2 cellular contexts compared by ENCODE assay signal in the genomic region with DNA sequence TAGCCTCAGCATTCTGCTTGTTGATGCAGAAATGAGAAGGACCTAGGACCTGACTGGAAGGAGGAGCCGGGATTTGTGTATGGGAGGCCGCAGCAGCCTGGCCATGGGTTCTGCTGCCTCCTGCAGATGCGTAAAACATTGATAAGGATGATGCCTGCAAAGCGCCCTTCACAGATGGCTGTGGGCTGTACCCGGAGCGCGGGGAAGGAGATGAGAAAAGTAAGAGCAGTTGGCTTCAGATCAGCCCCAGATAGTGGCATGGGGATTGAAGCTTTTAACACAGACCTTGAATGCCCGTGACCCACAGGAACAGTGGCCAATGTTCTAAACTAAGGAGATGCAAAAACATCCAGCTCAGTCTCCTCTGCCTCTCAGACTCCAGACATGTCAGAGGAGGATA.
TF ChIP-seq lines count a peak whose summit lies in the region.

No MANE protein-coding gene starts in this region.

TF ChIP-seq in IMR-90, 13 proteins besides CTCF, POLR2A, EP300 and RAD21:
- TF ChIP-seq, protein P1, sequence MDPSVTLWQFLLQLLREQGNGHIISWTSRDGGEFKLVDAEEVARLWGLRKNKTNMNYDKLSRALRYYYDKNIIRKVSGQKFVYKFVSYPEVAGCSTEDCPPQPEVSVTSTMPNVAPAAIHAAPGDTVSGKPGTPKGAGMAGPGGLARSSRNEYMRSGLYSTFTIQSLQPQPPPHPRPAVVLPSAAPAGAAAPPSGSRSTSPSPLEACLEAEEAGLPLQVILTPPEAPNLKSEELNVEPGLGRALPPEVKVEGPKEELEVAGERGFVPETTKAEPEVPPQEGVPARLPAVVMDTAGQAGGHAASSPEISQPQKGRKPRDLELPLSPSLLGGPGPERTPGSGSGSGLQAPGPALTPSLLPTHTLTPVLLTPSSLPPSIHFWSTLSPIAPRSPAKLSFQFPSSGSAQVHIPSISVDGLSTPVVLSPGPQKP (IDR thresholded peaks at IDR 0.05; ENCODE audit: borderline replicate concordance, low read depth, low read length) = no peak
- TF ChIP-seq NFE2L2 (IDR thresholded peaks at IDR 0.05; ENCODE audit: low read depth, low read length) (no peak), CHD1 (IDR thresholded peaks at IDR 0.05; ENCODE audit: low read depth, low read length) (no peak), MAZ (IDR thresholded peaks at IDR 0.05; ENCODE audit: borderline replicate concordance, low read depth, low read length) (no peak), RFX5 (IDR thresholded peaks at IDR 0.05; ENCODE audit: low read depth, low read length) (no peak), BHLHE40 (IDR thresholded peaks at IDR 0.05; ENCODE audit: low read depth, low read length) (no peak)
- TF ChIP-seq, protein P2, sequence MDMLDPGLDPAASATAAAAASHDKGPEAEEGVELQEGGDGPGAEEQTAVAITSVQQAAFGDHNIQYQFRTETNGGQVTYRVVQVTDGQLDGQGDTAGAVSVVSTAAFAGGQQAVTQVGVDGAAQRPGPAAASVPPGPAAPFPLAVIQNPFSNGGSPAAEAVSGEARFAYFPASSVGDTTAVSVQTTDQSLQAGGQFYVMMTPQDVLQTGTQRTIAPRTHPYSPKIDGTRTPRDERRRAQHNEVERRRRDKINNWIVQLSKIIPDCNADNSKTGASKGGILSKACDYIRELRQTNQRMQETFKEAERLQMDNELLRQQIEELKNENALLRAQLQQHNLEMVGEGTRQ (IDR thresholded peaks at IDR 0.05; ENCODE audit: low read depth, low read length) = no peak

TF ChIP-seq in SK-N-SH, 30 proteins besides CTCF, POLR2A, EP300 and RAD21:
- TF ChIP-seq, protein P3, sequence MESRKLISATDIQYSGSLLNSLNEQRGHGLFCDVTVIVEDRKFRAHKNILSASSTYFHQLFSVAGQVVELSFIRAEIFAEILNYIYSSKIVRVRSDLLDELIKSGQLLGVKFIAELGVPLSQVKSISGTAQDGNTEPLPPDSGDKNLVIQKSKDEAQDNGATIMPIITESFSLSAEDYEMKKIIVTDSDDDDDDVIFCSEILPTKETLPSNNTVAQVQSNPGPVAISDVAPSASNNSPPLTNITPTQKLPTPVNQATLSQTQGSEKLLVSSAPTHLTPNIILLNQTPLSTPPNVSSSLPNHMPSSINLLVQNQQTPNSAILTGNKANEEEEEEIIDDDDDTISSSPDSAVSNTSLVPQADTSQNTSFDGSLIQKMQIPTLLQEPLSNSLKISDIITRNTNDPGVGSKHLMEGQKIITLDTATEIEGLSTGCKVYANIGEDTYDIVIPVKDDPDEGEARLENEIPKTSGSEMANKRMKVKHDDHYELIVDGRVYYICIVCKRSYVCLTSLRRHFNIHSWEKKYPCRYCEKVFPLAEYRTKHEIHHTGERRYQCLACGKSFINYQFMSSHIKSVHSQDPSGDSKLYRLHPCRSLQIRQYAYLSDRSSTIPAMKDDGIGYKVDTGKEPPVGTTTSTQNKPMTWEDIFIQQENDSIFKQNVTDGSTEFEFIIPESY (IDR thresholded peaks at IDR 0.05; ENCODE audit: borderline replicate concordance, low read depth) = no peak
- peak; percentile 33; the same call in 1 of the 2 replicates for TF ChIP-seq SMC3 (IDR thresholded peaks at IDR 0.05; ENCODE audit: low read depth, low read length)
- TF ChIP-seq TAF1 (IDR thresholded peaks at IDR 0.05; ENCODE audit: borderline replicate concordance, low read depth, low read length) = no peak
- TF ChIP-seq JUND (IDR thresholded peaks at IDR 0.05) = no peak
- no peak for TF ChIP-seq TEAD4 (IDR thresholded peaks at IDR 0.05; ENCODE audit: borderline replicate concordance, insufficient read depth)
- no peak for TF ChIP-seq FOXM1 (IDR thresholded peaks at IDR 0.05; ENCODE audit: low read depth)
- TF ChIP-seq FOSL2 (IDR thresholded peaks at IDR 0.05; ENCODE audit: borderline replicate concordance, low read depth) = no peak
- no peak for TF ChIP-seq TCF12 (IDR thresholded peaks at IDR 0.05)
- TF ChIP-seq EZH2phosphoT487 (IDR thresholded peaks at IDR 0.05; ENCODE audit: borderline replicate concordance, low read depth) = no peak
- TF ChIP-seq, protein P4, sequence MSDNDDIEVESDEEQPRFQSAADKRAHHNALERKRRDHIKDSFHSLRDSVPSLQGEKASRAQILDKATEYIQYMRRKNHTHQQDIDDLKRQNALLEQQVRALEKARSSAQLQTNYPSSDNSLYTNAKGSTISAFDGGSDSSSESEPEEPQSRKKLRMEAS (IDR thresholded peaks at IDR 0.05; ENCODE audit: low read depth) = no peak
- no peak for TF ChIP-seq SIN3A (IDR thresholded peaks at IDR 0.05; ENCODE audit: borderline replicate concordance, low read depth, low read length)
- no peak for TF ChIP-seq GABPA (IDR thresholded peaks at IDR 0.05; ENCODE audit: low read depth)
- TF ChIP-seq, protein P5, sequence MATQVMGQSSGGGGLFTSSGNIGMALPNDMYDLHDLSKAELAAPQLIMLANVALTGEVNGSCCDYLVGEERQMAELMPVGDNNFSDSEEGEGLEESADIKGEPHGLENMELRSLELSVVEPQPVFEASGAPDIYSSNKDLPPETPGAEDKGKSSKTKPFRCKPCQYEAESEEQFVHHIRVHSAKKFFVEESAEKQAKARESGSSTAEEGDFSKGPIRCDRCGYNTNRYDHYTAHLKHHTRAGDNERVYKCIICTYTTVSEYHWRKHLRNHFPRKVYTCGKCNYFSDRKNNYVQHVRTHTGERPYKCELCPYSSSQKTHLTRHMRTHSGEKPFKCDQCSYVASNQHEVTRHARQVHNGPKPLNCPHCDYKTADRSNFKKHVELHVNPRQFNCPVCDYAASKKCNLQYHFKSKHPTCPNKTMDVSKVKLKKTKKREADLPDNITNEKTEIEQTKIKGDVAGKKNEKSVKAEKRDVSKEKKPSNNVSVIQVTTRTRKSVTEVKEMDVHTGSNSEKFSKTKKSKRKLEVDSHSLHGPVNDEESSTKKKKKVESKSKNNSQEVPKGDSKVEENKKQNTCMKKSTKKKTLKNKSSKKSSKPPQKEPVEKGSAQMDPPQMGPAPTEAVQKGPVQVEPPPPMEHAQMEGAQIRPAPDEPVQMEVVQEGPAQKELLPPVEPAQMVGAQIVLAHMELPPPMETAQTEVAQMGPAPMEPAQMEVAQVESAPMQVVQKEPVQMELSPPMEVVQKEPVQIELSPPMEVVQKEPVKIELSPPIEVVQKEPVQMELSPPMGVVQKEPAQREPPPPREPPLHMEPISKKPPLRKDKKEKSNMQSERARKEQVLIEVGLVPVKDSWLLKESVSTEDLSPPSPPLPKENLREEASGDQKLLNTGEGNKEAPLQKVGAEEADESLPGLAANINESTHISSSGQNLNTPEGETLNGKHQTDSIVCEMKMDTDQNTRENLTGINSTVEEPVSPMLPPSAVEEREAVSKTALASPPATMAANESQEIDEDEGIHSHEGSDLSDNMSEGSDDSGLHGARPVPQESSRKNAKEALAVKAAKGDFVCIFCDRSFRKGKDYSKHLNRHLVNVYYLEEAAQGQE (IDR thresholded peaks at IDR 0.05; ENCODE audit: low read depth, low read length) = no peak
- peak; percentile 87 for TF ChIP-seq CHD2 (IDR thresholded peaks at IDR 0.05; ENCODE audit: low read length, partially characterized antibody)
- no peak for TF ChIP-seq RXRA (IDR thresholded peaks at IDR 0.05; ENCODE audit: borderline replicate concordance, low read depth)
- no peak for TF ChIP-seq ELF1 (IDR thresholded peaks at IDR 0.05)
- TF ChIP-seq MXI1 (IDR thresholded peaks at IDR 0.05; ENCODE audit: low read depth, low read length) = 0 out of 2 replicates have a peak, but pooled peaks have one; percentile 31
- TF ChIP-seq MEF2A (IDR thresholded peaks at IDR 0.05; ENCODE audit: borderline replicate concordance, low read depth) = no peak
- TF ChIP-seq, protein P6, sequence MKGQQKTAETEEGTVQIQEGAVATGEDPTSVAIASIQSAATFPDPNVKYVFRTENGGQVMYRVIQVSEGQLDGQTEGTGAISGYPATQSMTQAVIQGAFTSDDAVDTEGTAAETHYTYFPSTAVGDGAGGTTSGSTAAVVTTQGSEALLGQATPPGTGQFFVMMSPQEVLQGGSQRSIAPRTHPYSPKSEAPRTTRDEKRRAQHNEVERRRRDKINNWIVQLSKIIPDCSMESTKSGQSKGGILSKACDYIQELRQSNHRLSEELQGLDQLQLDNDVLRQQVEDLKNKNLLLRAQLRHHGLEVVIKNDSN (IDR thresholded peaks at IDR 0.05; ENCODE audit: borderline replicate concordance, low read depth) = no peak
- TF ChIP-seq GATA2 (CRISPR knock-in tag; IDR thresholded peaks at IDR 0.05) = peak; percentile 95
- TF ChIP-seq RCOR1 (IDR thresholded peaks at IDR 0.05; ENCODE audit: low read length) = peak; percentile 74
- TF ChIP-seq YY1 (IDR thresholded peaks at IDR 0.05; ENCODE audit: low read depth) = no peak
- no peak for TF ChIP-seq NRF1 (IDR thresholded peaks at IDR 0.05; ENCODE audit: low read depth, low read length)
- no peak for TF ChIP-seq NFIC (IDR thresholded peaks at IDR 0.05; ENCODE audit: borderline replicate concordance)
- TF ChIP-seq, protein P7, sequence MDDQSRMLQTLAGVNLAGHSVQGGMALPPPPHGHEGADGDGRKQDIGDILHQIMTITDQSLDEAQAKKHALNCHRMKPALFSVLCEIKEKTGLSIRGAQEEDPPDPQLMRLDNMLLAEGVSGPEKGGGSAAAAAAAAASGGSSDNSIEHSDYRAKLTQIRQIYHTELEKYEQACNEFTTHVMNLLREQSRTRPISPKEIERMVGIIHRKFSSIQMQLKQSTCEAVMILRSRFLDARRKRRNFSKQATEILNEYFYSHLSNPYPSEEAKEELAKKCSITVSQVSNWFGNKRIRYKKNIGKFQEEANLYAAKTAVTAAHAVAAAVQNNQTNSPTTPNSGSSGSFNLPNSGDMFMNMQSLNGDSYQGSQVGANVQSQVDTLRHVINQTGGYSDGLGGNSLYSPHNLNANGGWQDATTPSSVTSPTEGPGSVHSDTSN (IDR thresholded peaks at IDR 0.05) = no peak
- TF ChIP-seq, protein P2 (IDR thresholded peaks at IDR 0.05; ENCODE audit: borderline replicate concordance, low read depth, low read length) = no peak
- TF ChIP-seq FOXJ3 (CRISPR knock-in tag; IDR thresholded peaks at IDR 0.05) = peak; percentile 84
- TF ChIP-seq, protein P8, sequence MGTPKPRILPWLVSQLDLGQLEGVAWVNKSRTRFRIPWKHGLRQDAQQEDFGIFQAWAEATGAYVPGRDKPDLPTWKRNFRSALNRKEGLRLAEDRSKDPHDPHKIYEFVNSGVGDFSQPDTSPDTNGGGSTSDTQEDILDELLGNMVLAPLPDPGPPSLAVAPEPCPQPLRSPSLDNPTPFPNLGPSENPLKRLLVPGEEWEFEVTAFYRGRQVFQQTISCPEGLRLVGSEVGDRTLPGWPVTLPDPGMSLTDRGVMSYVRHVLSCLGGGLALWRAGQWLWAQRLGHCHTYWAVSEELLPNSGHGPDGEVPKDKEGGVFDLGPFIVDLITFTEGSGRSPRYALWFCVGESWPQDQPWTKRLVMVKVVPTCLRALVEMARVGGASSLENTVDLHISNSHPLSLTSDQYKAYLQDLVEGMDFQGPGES (IDR thresholded peaks at IDR 0.05; ENCODE audit: low read depth, low read length) = no peak
- no peak for TF ChIP-seq POLR2AphosphoS5 (IDR thresholded peaks at IDR 0.05; ENCODE audit: low read depth, low read length)
- no peak for TF ChIP-seq RFX5 (IDR thresholded peaks at IDR 0.05; ENCODE audit: low read length)
TF ChIP-seq in SK-N-SH: peak in this region for 6.
